Comparison of ENCODE assay signal across 20 cellular contexts in the genomic region with DNA sequence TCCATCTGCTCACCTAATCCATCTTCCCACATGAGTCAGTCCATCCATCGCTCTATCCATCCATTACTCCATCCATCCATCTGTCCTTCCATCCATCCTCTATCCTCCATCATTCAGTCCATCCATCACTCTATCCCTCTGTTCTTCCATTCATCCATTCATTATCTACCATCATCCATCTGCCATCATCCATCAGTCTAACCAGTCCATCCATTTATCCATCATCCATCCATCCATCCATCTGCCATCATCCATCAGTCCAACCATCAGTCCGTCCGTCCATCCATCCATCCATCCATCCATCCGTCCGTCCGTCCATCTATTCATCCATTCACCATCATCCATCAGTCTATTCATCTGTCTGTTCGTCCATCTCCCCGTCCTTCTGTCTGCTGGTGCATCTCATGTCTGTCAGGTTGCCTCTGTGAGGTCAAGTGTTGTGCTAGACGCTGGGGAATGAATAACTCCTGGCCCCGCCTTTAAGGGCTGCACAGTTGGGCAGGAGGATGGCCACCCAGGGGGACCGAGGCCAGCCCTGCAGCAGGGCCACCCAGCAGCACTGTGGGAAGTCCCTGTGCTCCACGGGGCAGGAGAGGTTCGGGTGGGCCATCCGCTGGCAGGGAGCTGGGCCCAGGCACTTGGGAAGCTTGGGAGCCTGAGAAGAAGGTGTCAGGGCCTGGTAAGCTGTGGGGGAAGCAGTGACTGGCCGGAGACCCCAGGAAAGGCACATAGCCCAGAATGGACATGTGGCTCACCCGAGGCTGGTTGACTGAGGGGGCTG.
"Had no signal": no experiment of that assay in that cellular context is flagged by ENCODE, and none has a peak within 500 bp of the region (broad histone marks: within the 10 kb centered on the region; RNA-seq: fewer than 3 reads in every experiment).

No MANE protein-coding gene starts in this region.

- H3K27ac ChIP-seq: gastroesophageal sphincter, heart right ventricle, SK-N-MC, thoracic aorta had no signal

- H3K4me1 Mint-ChIP-seq: activated naive CD8-positive, alpha-beta T cell treated with anti-CD3 and anti-CD28 coated beads, Interleukin-2, amount 50 U/mL, for 24 hours; stimulated activated effector memory CD8-positive, alpha-beta T cell treated with anti-CD3 and anti-CD28 coated beads, Interleukin-12 subunit alpha, Interleukin-12 subunit beta, amount 100 ng/mL, for 72 hours had no signal

- H3K27ac Mint-ChIP-seq: activated naive CD8-positive, alpha-beta T cell treated with anti-CD3 and anti-CD28 coated beads, Interleukin-2, amount 50 U/mL, for 24 hours; activated T-cell treated with anti-CD3 and anti-CD28 coated beads, Interleukin-2, amount 50 U/mL, for 24 hours; activated T-helper 2 cell treated with anti-CD3 and anti-CD28 coated beads, Interferon-gamma antibody, Interleukin-2, Interleukin-4, amounts not matched to agents 10 μg/mL and 5 μg/mL and 100 μg/mL, durations not matched to agents 14 hours and 24 hours and 36 hours; stimulated activated effector memory CD8-positive, alpha-beta T cell treated with anti-CD3 and anti-CD28 coated beads, Interleukin-12 subunit alpha, Interleukin-12 subunit beta, amount 100 ng/mL, for 72 hours; T-helper 2 cell treated with Interferon-gamma antibody and Interleukin-4, amounts not matched to agents 5 μg/mL and 100 μg/mL, for 36 hours had no signal

- H3K36me3 Mint-ChIP-seq: stimulated activated effector memory CD8-positive, alpha-beta T cell treated with anti-CD3 and anti-CD28 coated beads, Interleukin-12 subunit alpha, Interleukin-12 subunit beta, amount 100 ng/mL, for 72 hours had no signal

- DNase-seq: activated CD4-positive, alpha-beta T cell treated with anti-CD3 and anti-CD28 coated beads, Interleukin-2, amount 50 U/mL, for 4 hours; activated naive CD4-positive, alpha-beta T cell treated with Interleukin-2 at 50 U/mL for 16 hours; activated naive CD8-positive, alpha-beta T cell treated with anti-CD3 and anti-CD28 coated beads, Interleukin-2, amount 50 U/mL, for 24 hours; activated T-cell treated with anti-CD3 and anti-CD28 coated beads, Interleukin-2, amount 50 U/mL, for 24 hours; anterior cingulate cortex; cerebellar nuclear complex; effector CD4-positive, alpha-beta T cell; heart right ventricle; kidney glomerular epithelial cell; occipital lobe; retina; stimulated activated CD4-positive, alpha-beta T cell treated with anti-CD3 and anti-CD28 coated beads, Interleukin-4, amount 100 ng/mL, for 1 hour had no signal

- H3K27me3 ChIP-seq: gastroesophageal sphincter, heart right ventricle had no signal

- H3K4me3 Mint-ChIP-seq: activated naive CD8-positive, alpha-beta T cell treated with anti-CD3 and anti-CD28 coated beads, Interleukin-2, amount 50 U/mL, for 24 hours; activated T-cell treated with anti-CD3 and anti-CD28 coated beads, Interleukin-2, amount 50 U/mL, for 24 hours; nephron; stimulated activated effector memory CD8-positive, alpha-beta T cell treated with anti-CD3 and anti-CD28 coated beads, Interleukin-12 subunit alpha, Interleukin-12 subunit beta, amount 100 ng/mL, for 72 hours; T-helper 2 cell treated with Interferon-gamma antibody and Interleukin-4, amounts not matched to agents 5 μg/mL and 100 μg/mL, for 36 hours had no signal

- ATAC-seq: activated naive CD8-positive, alpha-beta T cell treated with anti-CD3 and anti-CD28 coated beads, Interleukin-2, amount 50 U/mL, for 24 hours; esophagus mucosa; stimulated activated effector memory CD8-positive, alpha-beta T cell treated with anti-CD3 and anti-CD28 coated beads, Interleukin-12 subunit alpha, Interleukin-12 subunit beta, amount 100 ng/mL, for 72 hours had no signal

- H3K9me3 ChIP-seq: gastroesophageal sphincter, heart right ventricle, thoracic aorta had no signal

- H3K4me1 ChIP-seq: gastroesophageal sphincter, heart right ventricle had no signal
